28 cellular contexts compared by ENCODE assay signal in genomic region chr1:215797859-215798258, GRCh38.
"Had no signal": no experiment of that assay in that cellular context is flagged by ENCODE, and none has a peak within 500 bp of the region (broad histone marks: within the 10 kb centered on the region; RNA-seq: fewer than 3 reads in every experiment).

No MANE protein-coding gene starts in this region.

- H3K4me1 Mint-ChIP-seq: activated naive CD8-positive, alpha-beta T cell treated with anti-CD3 and anti-CD28 coated beads for 36 hours; brain; immature natural killer cell; memory B cell had no signal

- H3K27me3 Mint-ChIP-seq: activated naive CD8-positive, alpha-beta T cell treated with anti-CD3 and anti-CD28 coated beads for 36 hours; memory B cell; natural killer cell treated with Interleukin-12 subunit alpha and Interleukin-12 subunit beta and Interleukin-15 and Interleukin-18, amount 100 ng/mL, for 72 hours had no signal

- H3K4me1 ChIP-seq: adrenal gland, ascending aorta, foreskin keratinocyte, heart left ventricle, right atrium auricular region, spleen, testis, transverse colon had no signal

- ATAC-seq: activated CD4-positive, CD25-positive, alpha-beta regulatory T cell treated with anti-CD3 and anti-CD28 coated beads, Interleukin-2, amount 50 U/mL, for 24 hours; foreskin keratinocyte; heart left ventricle; natural killer cell treated with Interleukin-12 subunit alpha and Interleukin-12 subunit beta and Interleukin-15 and Interleukin-18, amount 100 ng/mL, for 72 hours had no signal

- H3K9me3 ChIP-seq: adrenal gland, ascending aorta, right atrium auricular region, spleen, testis, transverse colon had no signal

- H3K27ac ChIP-seq: adrenal gland, ascending aorta, cardiac muscle cell, coronary artery, dorsolateral prefrontal cortex, foreskin keratinocyte, heart left ventricle, right atrium auricular region, spleen, testis, transverse colon, WERI-Rb-1 had no signal

- H3K27me3 ChIP-seq: adrenal gland, ascending aorta, cardiac muscle cell, dorsolateral prefrontal cortex, foreskin keratinocyte, heart left ventricle, right atrium auricular region, spleen, testis, transverse colon had no signal

- H3K36me3 Mint-ChIP-seq: activated naive CD8-positive, alpha-beta T cell treated with anti-CD3 and anti-CD28 coated beads for 36 hours; brain; immature natural killer cell; memory B cell had no signal

- DNase-seq: activated CD4-positive, alpha-beta T cell treated with anti-CD3 and anti-CD28 coated beads for 48 hours; activated CD4-positive, alpha-beta T cell treated with anti-CD3 and anti-CD28 coated beads, Interleukin-2, amount 50 U/mL, for 48 hours; activated CD8-positive, alpha-beta memory T cell treated with anti-CD3 and anti-CD28 coated beads for 24 hours; activated effector memory CD4-positive, alpha-beta T cell treated with Interleukin-2 at 50 U/mL for 16 hours; activated naive CD4-positive, alpha-beta T cell treated with anti-CD3 and anti-CD28 coated beads for 36 hours; activated naive CD8-positive, alpha-beta T cell treated with anti-CD3 and anti-CD28 coated beads for 36 hours; adrenal gland; dorsolateral prefrontal cortex; effector memory CD4-positive, alpha-beta T cell; foreskin keratinocyte; heart left ventricle; hypothalamus; immature natural killer cell; midbrain; spleen; stimulated activated CD4-positive, alpha-beta T cell treated with anti-CD3 and anti-CD28 coated beads, Interleukin-2, amount 100 ng/mL, for 48 hours; stimulated activated naive CD4-positive, alpha-beta T cell treated with Interleukin-2 at 50 U/mL for 16 hours; testis; transverse colon; WERI-Rb-1 had no signal

- H3K4me3 ChIP-seq: adrenal gland, ascending aorta, cardiac muscle cell, coronary artery, dorsolateral prefrontal cortex, heart left ventricle, right atrium auricular region, spleen, testis, transverse colon had no signal

- H3K27ac Mint-ChIP-seq: activated naive CD4-positive, alpha-beta T cell treated with anti-CD3 and anti-CD28 coated beads for 36 hours; activated naive CD8-positive, alpha-beta T cell treated with anti-CD3 and anti-CD28 coated beads for 36 hours; brain; immature natural killer cell; memory B cell; natural killer cell treated with Interleukin-12 subunit alpha and Interleukin-12 subunit beta and Interleukin-15 and Interleukin-18, amount 100 ng/mL, for 72 hours had no signal

- H3K36me3 ChIP-seq: adrenal gland, ascending aorta, cardiac muscle cell, heart left ventricle, right atrium auricular region, spleen, transverse colon, WERI-Rb-1 had no signal

- H3K4me3 Mint-ChIP-seq: activated naive CD4-positive, alpha-beta T cell treated with anti-CD3 and anti-CD28 coated beads for 36 hours; activated naive CD8-positive, alpha-beta T cell treated with anti-CD3 and anti-CD28 coated beads for 36 hours; brain; immature natural killer cell; memory B cell; natural killer cell treated with Interleukin-12 subunit alpha and Interleukin-12 subunit beta and Interleukin-15 and Interleukin-18, amount 100 ng/mL, for 72 hours had no signal
